ENCODE assay signal across 1 cellular context in the genomic region with DNA sequence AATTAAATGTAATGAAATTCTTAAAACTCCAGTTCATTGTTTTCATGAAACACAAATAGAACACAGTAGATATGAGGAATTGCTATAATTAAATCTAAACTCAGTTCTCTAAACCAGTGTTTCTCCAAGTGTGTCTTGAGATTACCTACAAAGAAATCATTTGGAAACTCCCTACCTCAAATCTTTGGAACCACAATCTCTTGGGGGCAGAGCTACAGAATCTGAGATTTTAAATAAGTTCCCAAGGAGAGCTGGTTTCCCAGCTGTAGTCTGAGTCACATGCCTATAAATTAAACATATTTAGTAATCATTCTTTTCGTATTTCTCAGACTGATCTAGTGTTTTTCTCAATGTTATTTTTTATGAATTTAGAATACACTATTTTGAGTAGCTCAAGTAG.
TF ChIP-seq lines count a peak whose summit lies in the region.

No MANE protein-coding gene starts in this region.

TF ChIP-seq in K562, 482 proteins besides CTCF, POLR2A, EP300 and RAD21:
- TF ChIP-seq ARHGAP35 (IDR thresholded peaks at IDR 0.05; ENCODE audit: partially characterized antibody) = no peak
- TF ChIP-seq HDAC3 (IDR thresholded peaks at IDR 0.05; ENCODE audit: borderline replicate concordance, partially characterized antibody) = no peak
- TF ChIP-seq, protein P1, sequence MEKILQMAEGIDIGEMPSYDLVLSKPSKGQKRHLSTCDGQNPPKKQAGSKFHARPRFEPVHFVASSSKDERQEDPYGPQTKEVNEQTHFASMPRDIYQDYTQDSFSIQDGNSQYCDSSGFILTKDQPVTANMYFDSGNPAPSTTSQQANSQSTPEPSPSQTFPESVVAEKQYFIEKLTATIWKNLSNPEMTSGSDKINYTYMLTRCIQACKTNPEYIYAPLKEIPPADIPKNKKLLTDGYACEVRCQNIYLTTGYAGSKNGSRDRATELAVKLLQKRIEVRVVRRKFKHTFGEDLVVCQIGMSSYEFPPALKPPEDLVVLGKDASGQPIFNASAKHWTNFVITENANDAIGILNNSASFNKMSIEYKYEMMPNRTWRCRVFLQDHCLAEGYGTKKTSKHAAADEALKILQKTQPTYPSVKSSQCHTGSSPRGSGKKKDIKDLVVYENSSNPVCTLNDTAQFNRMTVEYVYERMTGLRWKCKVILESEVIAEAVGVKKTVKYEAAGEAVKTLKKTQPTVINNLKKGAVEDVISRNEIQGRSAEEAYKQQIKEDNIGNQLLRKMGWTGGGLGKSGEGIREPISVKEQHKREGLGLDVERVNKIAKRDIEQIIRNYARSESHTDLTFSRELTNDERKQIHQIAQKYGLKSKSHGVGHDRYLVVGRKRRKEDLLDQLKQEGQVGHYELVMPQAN (IDR thresholded peaks at IDR 0.05; ENCODE audit: borderline replicate concordance) = no peak
- TF ChIP-seq SRF (CRISPR knock-in tag; IDR thresholded peaks at IDR 0.05) = no peak
- peak; percentile 86 to 89 for TF ChIP-seq KDM1A (IDR thresholded peaks at IDR 0.05)
- TF ChIP-seq HDAC1 (IDR thresholded peaks at IDR 0.05) = 0 out of 4 replicates have a peak, but pooled peaks of 1 of the 2 experiments have one; percentile 28
- TF ChIP-seq ATF1 (CRISPR knock-in tag; IDR thresholded peaks at IDR 0.05) = no peak
- TF ChIP-seq ATF1 (tag; IDR thresholded peaks at IDR 0.05) = no peak
- peak; percentile 46; the same call in 1 of the 2 replicates for TF ChIP-seq CBFA2T3 (IDR thresholded peaks at IDR 0.05)
